In the genomic region with DNA sequence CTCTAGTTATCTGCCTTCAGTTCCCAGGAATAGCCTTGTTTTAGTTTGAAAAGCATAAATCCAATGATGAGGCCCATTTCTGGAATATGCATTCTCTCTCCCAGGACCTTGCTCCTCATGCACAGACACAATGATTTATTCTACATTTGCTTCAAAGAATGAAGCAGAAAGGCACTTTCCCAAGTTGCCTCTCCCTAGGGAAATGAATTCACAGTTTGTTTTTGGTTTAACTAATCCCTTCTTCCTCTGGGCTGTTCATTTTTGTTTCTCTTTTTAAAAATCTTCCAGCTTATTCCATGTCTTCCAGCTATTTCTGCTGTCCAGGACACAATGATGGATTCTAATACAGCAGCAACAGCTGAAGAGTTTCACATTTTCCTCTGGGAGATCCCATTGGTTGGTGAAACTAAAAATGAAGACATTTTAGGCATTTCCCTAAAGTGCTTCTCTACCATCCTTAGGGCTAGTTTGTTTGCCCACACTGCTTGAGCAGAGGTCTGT, we compare ENCODE assay signal across 27 cellular contexts.
DNase-seq lines count a peak whose midpoint lies in the region; ATAC-seq, FAIRE-seq and TF ChIP-seq lines count a peak whose summit lies in the region.
"Had no signal": no experiment of that assay in that cellular context is flagged by ENCODE, and none has a peak within 500 bp of the region (broad histone marks: within the 10 kb centered on the region; RNA-seq: fewer than 3 reads in every experiment).

No MANE protein-coding gene starts in this region.

- TF ChIP-seq POLR2A in H54 (IDR thresholded peaks at IDR 0.05; ENCODE audit: low read depth, low read length), result no peak

- no peaks in the 10 kb centered on the region for H3K9me3 ChIP-seq in naive thymus-derived CD4-positive, alpha-beta T cell (ENCODE audit: control insufficient read depth in 2 of 3, low read length in 3 of 3)
- H3K9me3 ChIP-seq: A549, BE2C, MG63 had no signal

- peak overlapping the region in 2 of 3 experiments; percentile 30 to 77 for H3K27ac Mint-ChIP-seq in nephron
- H3K27ac Mint-ChIP-seq in naive thymus-derived CD4-positive, alpha-beta T cell, result no peak overlapping the region
- H3K27ac Mint-ChIP-seq: CD14-positive monocyte; CD8-positive, alpha-beta memory T cell had no signal

- H3K36me3 ChIP-seq in naive thymus-derived CD4-positive, alpha-beta T cell (ENCODE audit: control insufficient read depth in 2 of 3, insufficient read depth in 3 of 3, low read length in 3 of 3), result no peaks in the 10 kb centered on the region
- H3K36me3 ChIP-seq: BE2C, MG63 had no signal

- H3K27me3 ChIP-seq in naive thymus-derived CD4-positive, alpha-beta T cell (ENCODE audit: control insufficient read depth in 2 of 2, insufficient read depth in 2 of 2, low read length in 2 of 2), result no peaks in the 10 kb centered on the region
- H3K27me3 ChIP-seq: BE2C, MG63 had no signal

- no peaks in the 10 kb centered on the region for H3K36me3 Mint-ChIP-seq in nephron (ENCODE audit: low read depth)
- peaks cover 0 to under 1% (median 0%) of the 10 kb centered on the region in 5 donors for H3K36me3 Mint-ChIP-seq in naive thymus-derived CD4-positive, alpha-beta T cell
- H3K36me3 Mint-ChIP-seq: CD14-positive monocyte; CD8-positive, alpha-beta memory T cell had no signal

- peak; percentile 11 for FAIRE-seq in H54 (lab: Jason Lieb, UNC)
- FAIRE-seq: HTR-8/SVneo had no signal

- no peak overlapping the region for H3K4me3 ChIP-seq in fibroblast of the aortic adventitia (ENCODE audit: low read depth, low read length)
- no peak overlapping the region for H3K4me3 ChIP-seq in naive thymus-derived CD4-positive, alpha-beta T cell (ENCODE audit: low read length)
- H3K4me3 ChIP-seq: A549, MG63, SK-N-MC had no signal

- H3K4me1 Mint-ChIP-seq in nephron, result peaks cover 14% of the 10 kb centered on the region
- H3K4me1 Mint-ChIP-seq in naive thymus-derived CD4-positive, alpha-beta T cell, result no peaks in the 10 kb centered on the region
- H3K4me1 Mint-ChIP-seq: CD14-positive monocyte; CD8-positive, alpha-beta memory T cell had no signal

- DNase-seq in AG08395 (ENCODE audit: low spot score), result peak; percentile 2
- DNase-seq in H54 (ENCODE audit: insufficient read length, low spot score), result no peak
- DNase-seq in fibroblast of the aortic adventitia (ENCODE audit: low read depth), result peak; percentile 32
- no peak for DNase-seq in NAMALWA (ENCODE audit: low spot score)
- no peak for DNase-seq in GM13977 (ENCODE audit: low spot score)
- DNase-seq in SIG-M5 treated with dmso at 0.1 percent for 504 hours (lab: John Stamatoyannopoulos, UW; ENCODE audit: unreplicated experiment), result no peak
- no peak for DNase-seq in naive thymus-derived CD4-positive, alpha-beta T cell
- DNase-seq: BE2C; CD8-positive, alpha-beta memory T cell; DMS 273 treated with DMSO at 0.1 percent for 48 hours; DMS79 treated with DMSO at 0.1 percent for 48 hours; GF-D8; H7; KBM-7; MG63; NCI-H2029; NCI-H446 treated with DMSO at 0.1 percent for 48 hours; NCI-H526; NCI-H82; NK-92 treated with Interleukin-12 subunit alpha and Interleukin-12 subunit beta, amount 100 ng/mL, for 24 hours; PC-3; SHP77 had no signal

- in situ Hi-C loops in GM13977 (cut with MboI; ENCODE audit: low pct_unique_long_range_greater_than_20kb, low sequenced_read_pairs, unreplicated experiment), result no loop called here

- TF ChIP-seq CTCF in fibroblast of the aortic adventitia (IDR thresholded peaks at IDR 0.05; ENCODE audit: insufficient read depth, low read length) (no peak), nephron (IDR thresholded peaks at IDR 0.05; ENCODE audit: unreplicated experiment in 3 of 3) (no peak), GM13977 (IDR thresholded peaks at IDR 0.05; ENCODE audit: extremely low read depth, insufficient read depth, missing control alignments) (no peak)

- H3K27ac ChIP-seq in naive thymus-derived CD4-positive, alpha-beta T cell (ENCODE audit: low read depth, low read length), result no peak overlapping the region
- H3K27ac ChIP-seq: A549, SK-N-MC had no signal

- H3K9me3 Mint-ChIP-seq in nephron, result no peaks in the 10 kb centered on the region
- H3K9me3 Mint-ChIP-seq in naive thymus-derived CD4-positive, alpha-beta T cell, result peaks cover 0 to 19% (median 3%) of the 10 kb centered on the region in 11 donors

- POLR2A ChIA-PET in naive thymus-derived CD4-positive, alpha-beta T cell (lab: Charles Lee), result no interaction called here

- H3K4me1 ChIP-seq in naive thymus-derived CD4-positive, alpha-beta T cell (ENCODE audit: control insufficient read depth in 2 of 2, insufficient read depth in 2 of 2, low read length in 2 of 2), result no peaks in the 10 kb centered on the region
- H3K4me1 ChIP-seq: A549, BE2C had no signal

- no peaks in the 10 kb centered on the region for H3K27me3 Mint-ChIP-seq in nephron (ENCODE audit: low read depth)
- no peaks in the 10 kb centered on the region for H3K27me3 Mint-ChIP-seq in naive thymus-derived CD4-positive, alpha-beta T cell
- H3K27me3 Mint-ChIP-seq: CD8-positive, alpha-beta memory T cell had no signal

- intact Hi-C loops in naive thymus-derived CD4-positive, alpha-beta T cell (cut with micrococcal nuclease), result no loop called here

- no peak for ATAC-seq in naive thymus-derived CD4-positive, alpha-beta T cell
- ATAC-seq: A549, PC-3 had no signal

- no peak overlapping the region for H3K4me3 Mint-ChIP-seq in nephron
- H3K4me3 Mint-ChIP-seq in naive thymus-derived CD4-positive, alpha-beta T cell, result no peak overlapping the region
- H3K4me3 Mint-ChIP-seq: CD14-positive monocyte; CD8-positive, alpha-beta memory T cell had no signal

- CTCF ChIA-PET in naive thymus-derived CD4-positive, alpha-beta T cell (lab: Charles Lee), result no interaction called here

Comparison
In these comparisons a context has a peak if more than half of its experiments do, and no peak if none do; other contexts are left out.
1. DNase-seq: peak in AG08395 (single experiment) and fibroblast of the aortic adventitia (single experiment); none in H54 (single experiment), NAMALWA (single experiment), GM13977 (single experiment), SIG-M5 treated with dmso at 0.1 percent for 504 hours (single experiment) and naive thymus-derived CD4-positive, alpha-beta T cell (0 of 9).
2. H3K27ac Mint-ChIP-seq: peak in nephron (2 of 3); none in naive thymus-derived CD4-positive, alpha-beta T cell (0 of 9).